ENCODE assay signal across 14 cellular contexts in genomic region chr7:116436305-116436826, GRCh38.
DNase-seq lines count a peak whose midpoint lies in the region; ATAC-seq and TF ChIP-seq lines count a peak whose summit lies in the region.
"Had no signal": no experiment of that assay in that cellular context is flagged by ENCODE, and none has a peak within 500 bp of the region (broad histone marks: within the 10 kb centered on the region; RNA-seq: fewer than 3 reads in every experiment).

No MANE protein-coding gene starts in this region.

- H3K79me2 ChIP-seq in HCT116 (ENCODE audit: insufficient read depth, low read length), result peaks cover 21% of the 10 kb centered on the region; the same call in 1 of the 2 replicates

- H3K4me1 ChIP-seq in HCT116 (ENCODE audit: control insufficient read depth in 1 of 2, insufficient read depth in 2 of 2, low read length in 2 of 2) (peaks cover 62 to 87% of the 10 kb centered on the region in 2 experiments), RWPE2 (ENCODE audit: insufficient read depth, poor library complexity, severe bottlenecking) (peaks cover 35% of the 10 kb centered on the region), foreskin keratinocyte (peaks cover 23% of the 10 kb centered on the region)

- RAD21 ChIA-PET in HCT116 (lab: Charles Lee; ENCODE audit: low non-redundant PET in 1 of 2, low total read pairs in 2 of 2, uncharacterized antibody in 2 of 2, unreplicated experiment in 2 of 2), result no interaction called here

- H3K4me3 ChIP-seq in HCT116 (replicated peaks in 1 of 2; ENCODE audit: low read depth in 1 of 2, low read length in 2 of 2) (no peak overlapping the region), RWPE2 (ENCODE audit: severe bottlenecking) (no peak overlapping the region)
- H3K4me3 ChIP-seq: A549, GM12878, K562 had no signal

- no peak overlapping the region for H3K4me2 ChIP-seq in HCT116 (ENCODE audit: low read length)
- H3K4me2 ChIP-seq: A549 had no signal

- H4K20me1 ChIP-seq in HCT116 (ENCODE audit: insufficient read depth), result no peaks in the 10 kb centered on the region

- no peak for TF ChIP-seq RAD21 in HCT116 (IDR thresholded peaks at IDR 0.05; ENCODE audit: low read depth)

- H3K27me3 ChIP-seq in HCT116 (ENCODE audit: insufficient read depth, low read length) (no peaks in the 10 kb centered on the region), RWPE2 (ENCODE audit: insufficient read depth, poor library complexity, severe bottlenecking) (no peaks in the 10 kb centered on the region), foreskin keratinocyte (no peaks in the 10 kb centered on the region)

- POLR2A ChIA-PET in HCT116 (lab: Charles Lee), result interaction anchor here (1.0 kb wide), 1 partner anchor 90 kb away, joined by 4 read pairs; no protein-coding TSS in a partner anchor

- no peaks in the 10 kb centered on the region for H3K9me2 ChIP-seq in HCT116 (ENCODE audit: insufficient read depth)

- no peak overlapping the region for H3K9ac ChIP-seq in HCT116 (ENCODE audit: low read length)

- no peak for TF ChIP-seq POLR2A in HCT116 (IDR thresholded peaks at IDR 0.05; ENCODE audit: borderline replicate concordance, extremely low read depth, insufficient read depth, insufficient read length)

- H3K9me3 ChIP-seq in HCT116 (ENCODE audit: control insufficient read depth in 1 of 2, insufficient read depth in 1 of 2, low read depth in 1 of 2, low read length in 2 of 2), result no peaks in the 10 kb centered on the region
- peaks cover 6% of the 10 kb centered on the region for H3K9me3 ChIP-seq in RWPE2 (ENCODE audit: severe bottlenecking)
- H3K9me3 ChIP-seq: Caco-2 had no signal

- H2AFZ ChIP-seq in HCT116 (ENCODE audit: low read depth, low read length, poor library complexity, severe bottlenecking), result no peak overlapping the region

- TF ChIP-seq CTCF in HCT116 (IDR thresholded peaks at IDR 0.05 in 2 of 3, conservative IDR thresholded peaks at IDR 0.05 in 1 of 3; ENCODE audit: borderline replicate concordance in 1 of 3, insufficient read depth in 1 of 3, low read depth in 2 of 3, low read length in 2 of 3) (no peak), RWPE2 (IDR thresholded peaks at IDR 0.05; ENCODE audit: poor library complexity, severe bottlenecking) (no peak), foreskin keratinocyte (conservative IDR thresholded peaks at IDR 0.05) (no peak)

- CTCF ChIA-PET in HCT116 (lab: Charles Lee), result no interaction called here

- BruUV-seq in HCT116 (replicated peaks; lab: Mats Ljungman, UMichigan), result no TSS peak

- peaks cover 0 to 25% of the 10 kb centered on the region in 2 experiments; a peak in 2 of 4 replicates for H3K36me3 ChIP-seq in HCT116 (ENCODE audit: control insufficient read depth in 1 of 2, insufficient read depth in 2 of 2, low read length in 2 of 2)
- H3K36me3 ChIP-seq in RWPE2 (ENCODE audit: low read depth), result no peaks in the 10 kb centered on the region; the same call in 1 of the 2 replicates

- intact Hi-C loops in HCT116 (cut with micrococcal nuclease), result no loop called here

- no peak for ATAC-seq in HCT116
- ATAC-seq in RWPE2 (ENCODE audit: low read depth), result no peak
- ATAC-seq in foreskin keratinocyte, result no peak
- ATAC-seq in GM19467 (IDR thresholded peaks at IDR 0.05; ENCODE audit: unreplicated experiment), result no peak
- ATAC-seq: A549, GM12878, K562 had no signal

- DNase-seq in HCT116 (ENCODE audit: low read depth, low spot score) (no peak), RWPE2 (ENCODE audit: low spot score) (no peak), foreskin keratinocyte (no peak), superior temporal gyrus (ENCODE audit: extremely low spot score) (no peak), CD1c-positive myeloid dendritic cell (ENCODE audit: extremely low spot score) (no peak)
- DNase-seq: Caco-2; CD8-positive, alpha-beta memory T cell; DMS53; GOT3; H9 had no signal

- peak overlapping the region; percentile 96; the same call in 1 of the 2 replicates for H3K27ac ChIP-seq in HCT116 (ENCODE audit: low read depth, low read length)
- H3K27ac ChIP-seq in RWPE2 (ENCODE audit: poor library complexity, severe bottlenecking), result peak overlapping the region; percentile 99
- peak overlapping the region; percentile 6 for H3K27ac ChIP-seq in foreskin keratinocyte

TF ChIP-seq in HCT116, 20 proteins besides CTCF, POLR2A, EP300 and RAD21:
- TF ChIP-seq REST (IDR thresholded peaks at IDR 0.05; ENCODE audit: low read depth), result no peak
- TF ChIP-seq YY1 (IDR thresholded peaks at IDR 0.05; ENCODE audit: extremely low read depth, insufficient replicate concordance, low read depth, low read length), result no peak
- TF ChIP-seq FOSL1 (IDR thresholded peaks at IDR 0.05; ENCODE audit: low read depth), result no peak
- TF ChIP-seq ATF3 (IDR thresholded peaks at IDR 0.05), result no peak
- TF ChIP-seq ZNF274 (IDR thresholded peaks at IDR 0.05; ENCODE audit: low read depth, low read length), result no peak
- TF ChIP-seq SRF (IDR thresholded peaks at IDR 0.05; ENCODE audit: low read depth), result no peak
- TF ChIP-seq EZH2phosphoT487 (IDR thresholded peaks at IDR 0.05; ENCODE audit: borderline replicate concordance), result no peak
- TF ChIP-seq CBX3 (IDR thresholded peaks at IDR 0.05; ENCODE audit: low read depth), result no peak
- no peak for TF ChIP-seq POLR2AphosphoS5 (IDR thresholded peaks at IDR 0.05; ENCODE audit: low read depth, low read length)
- TF ChIP-seq ZFX (IDR thresholded peaks at IDR 0.05), result no peak
- no peak for TF ChIP-seq SIN3A (IDR thresholded peaks at IDR 0.05; ENCODE audit: low read depth)
- TF ChIP-seq ZBTB33 (IDR thresholded peaks at IDR 0.05; ENCODE audit: extremely low read depth, insufficient replicate concordance, low read length), result no peak

Comparison
In these comparisons a context has a peak if more than half of its experiments do, and no peak if none do; other contexts are left out.
1. H3K27ac ChIP-seq: peak in every context shown above with its lines; median percentile 99 in RWPE2; 96 in HCT116; 6 in foreskin keratinocyte.